10 cellular contexts compared by ENCODE assay signal in the genomic region with DNA sequence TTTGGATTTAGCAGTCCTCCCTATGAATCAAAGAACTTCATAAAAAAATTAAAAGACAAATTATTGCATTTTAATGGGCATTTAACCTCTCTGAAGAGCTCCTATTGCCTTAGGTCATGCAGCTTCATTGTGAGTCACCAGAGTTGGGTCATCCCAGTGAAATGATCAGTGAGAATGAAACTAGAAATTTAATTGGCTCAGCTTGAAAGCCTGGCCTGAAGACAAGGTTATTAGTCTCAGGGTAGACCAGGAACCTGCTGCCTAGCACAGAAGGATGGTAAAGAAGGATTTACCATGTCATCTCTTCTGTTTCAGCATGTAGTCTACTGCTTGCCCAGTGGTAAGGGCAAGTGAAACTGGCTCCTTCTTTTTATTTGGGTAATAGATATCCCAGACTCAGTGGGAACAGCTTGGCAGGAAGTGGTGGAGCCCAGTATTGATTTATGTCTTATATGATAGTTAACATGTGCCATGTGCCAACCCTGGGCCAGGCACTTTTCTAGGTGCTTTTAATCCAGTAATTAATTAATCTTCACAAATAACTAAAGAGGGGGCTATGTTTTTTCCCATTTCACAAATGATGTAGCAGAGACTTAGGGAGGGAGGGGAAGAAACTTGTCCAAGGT. TPM values are rescaled to one million over a fixed set of nuclear protein-coding genes. Genes with fewer than 3 reads are reported as not detected.
A peak's percentile ranks its signal among the peaks of the same experiment; 100 is the strongest.
DNase-seq lines count a peak whose midpoint lies in the region; ATAC-seq, FAIRE-seq and TF ChIP-seq lines count a peak whose summit lies in the region.
"Had no signal": no experiment of that assay in that cellular context is flagged by ENCODE, and none has a peak within 500 bp of the region (broad histone marks: within the 10 kb centered on the region; RNA-seq: fewer than 3 reads in every experiment).

No MANE protein-coding gene starts in this region.

- H3K9ac ChIP-seq in GM12878 (ENCODE audit: control insufficient read depth, insufficient read depth, low read length) (no peak overlapping the region), skeletal muscle satellite cell (ENCODE audit: low read depth, low read length) (peak overlapping the region; percentile 30)

- no peaks in the 10 kb centered on the region for H4K20me1 ChIP-seq in GM12878 (ENCODE audit: control insufficient read depth, insufficient read depth)

- RAD21 ChIA-PET in GM12878 (lab: Charles Lee; ENCODE audit: unreplicated experiment), result interaction anchor here (1.5 to 1.6 kb wide), 2 partner anchors 16 to 18 kb away, joined by 5 to 7 read pairs; no protein-coding TSS in a partner anchor

- H3K9me3 ChIP-seq in GM12878 (replicated peaks; ENCODE audit: control insufficient read depth, insufficient read depth, low read length), result no peaks in the 10 kb centered on the region
- H3K9me3 ChIP-seq in skeletal muscle satellite cell (replicated peaks; ENCODE audit: low read length), result no peaks in the 10 kb centered on the region

- in situ Hi-C loops in GM12878 (cut with MboI), result no loop called here

- H3K27ac ChIP-seq in GM12878 (ENCODE audit: control insufficient read depth, insufficient read depth), result no peak overlapping the region

- TF ChIP-seq CTCF in GM12878 (IDR thresholded peaks at IDR 0.05 in 2 of 3, conservative IDR thresholded peaks at IDR 0.05 in 1 of 3; ENCODE audit: control insufficient read depth in 2 of 3, extremely low read depth in 1 of 3, insufficient read depth in 1 of 3, low read depth in 3 of 3, low read length in 3 of 3), result no peak

- SMC1A ChIA-PET in GM12878 (lab: Charles Lee; ENCODE audit: uncharacterized antibody, unreplicated experiment), result interaction anchor here (0.8 to 2.8 kb wide), 7 partner anchors 12 to 97 kb away, joined by 3 to 9 read pairs (median 3); no protein-coding TSS in a partner anchor

- no peaks in the 10 kb centered on the region for H3K36me3 ChIP-seq in GM12878 (ENCODE audit: control insufficient read depth in 2 of 2, insufficient read depth in 2 of 2, low read length in 1 of 2)
- H3K36me3 ChIP-seq in skeletal muscle satellite cell (ENCODE audit: insufficient read depth, low read length), result no peaks in the 10 kb centered on the region

- peak; percentile 35 for FAIRE-seq in GM12878 (lab: Jason Lieb, UNC)
- FAIRE-seq: colon had no signal

- no peak overlapping the region for H3K4me2 ChIP-seq in GM12878 (ENCODE audit: control insufficient read depth, insufficient read depth)
- peak overlapping the region; percentile 62 for H3K4me2 ChIP-seq in skeletal muscle satellite cell (ENCODE audit: low read length)

- BruUV-seq in GM12878 (replicated peaks; lab: Mats Ljungman, UMichigan), result no TSS peak

- intact Hi-C loops in GM12878 (cut with micrococcal nuclease; ENCODE audit: unreplicated experiment), result loop anchor here (10.0 kb wide), 1 partner anchor 65 kb away; no protein-coding TSS in a partner anchor

- CTCF ChIA-PET in GM12878 (lab: Yijun Ruan, JAX), result interaction anchor here (0.5 to 2.4 kb wide), 3 partner anchors 18 to 1316 kb away, joined by 3 to 11 read pairs (median 8); no protein-coding TSS in a partner anchor

- POLR2A ChIA-PET in GM12878 (lab: Charles Lee), result interaction anchor here (1.0 kb wide), 1 partner anchor 47 kb away, joined by 4 read pairs; no protein-coding TSS in a partner anchor

- H3K27me3 ChIP-seq in GM12878 (replicated peaks in 1 of 2; ENCODE audit: control insufficient read depth in 2 of 2, insufficient read depth in 2 of 2, low read length in 1 of 2), result no peaks in the 10 kb centered on the region; a peak in 1 of 4 replicates
- no peaks in the 10 kb centered on the region for H3K27me3 ChIP-seq in skeletal muscle satellite cell (ENCODE audit: control insufficient read depth, insufficient read depth, low read length)

- no peak for TF ChIP-seq RAD21 in GM12878 (IDR thresholded peaks at IDR 0.05; ENCODE audit: insufficient read depth, low read depth, low read length)

- ATAC-seq in GM12878, result peak; percentile 97
- ATAC-seq in HG02885 (IDR thresholded peaks at IDR 0.05; ENCODE audit: poor library complexity, unreplicated experiment), result no peak

- H3K4me3 ChIP-seq in Jurkat, Clone E6-1 (ENCODE audit: low read length), result no peak overlapping the region
- H3K4me3 ChIP-seq in GM12878 (no peak overlapping the region), skeletal muscle satellite cell (ENCODE audit: low read length) (no peak overlapping the region)

- no peak for TF ChIP-seq EP300 in GM12878 (IDR thresholded peaks at IDR 0.05; ENCODE audit: borderline replicate concordance in 1 of 2, control insufficient read depth in 1 of 2, low read depth in 2 of 2, low read length in 2 of 2)

- H3K4me1 ChIP-seq in GM12878 (ENCODE audit: control insufficient read depth, insufficient read depth, low read length), result no peaks in the 10 kb centered on the region
- H3K4me1 ChIP-seq in skeletal muscle satellite cell (ENCODE audit: control insufficient read depth, insufficient read depth, low read length), result peaks cover 20% of the 10 kb centered on the region

- DNase-seq in SKM-1 treated with dmso at 0.1 percent for 144 hours (lab: John Stamatoyannopoulos, UW; ENCODE audit: unreplicated experiment) (peak; percentile 18), SKM-1 (lab: John Stamatoyannopoulos, UW; ENCODE audit: unreplicated experiment) (no peak), GM12878 (ENCODE audit: low read depth, low spot score) (no peak), middle frontal gyrus (ENCODE audit: extremely low spot score, low spot score) (no peak)
- peak; percentile 42 for DNase-seq in Jurkat, Clone E6-1 (ENCODE audit: low read depth, low spot score)
- no peak for DNase-seq in activated CD4-positive, CD25-positive, alpha-beta regulatory T cell treated with anti-CD3 and anti-CD28 coated beads, Interleukin-2, amount 50 U/mL, for 72 hours
- DNase-seq: CD4-positive, CD25-positive, alpha-beta regulatory T cell had no signal

- TF ChIP-seq POLR2A in GM12878 (IDR thresholded peaks at IDR 0.05; ENCODE audit: low read depth, low read length), result no peak

- H2AFZ ChIP-seq in GM12878 (ENCODE audit: control insufficient read depth, low read depth, low read length), result 0 out of 2 replicates have a peak overlapping the region, but pooled peaks have one; percentile 15

- H3K79me2 ChIP-seq in GM12878 (ENCODE audit: control insufficient read depth, insufficient read depth, low read length), result no peaks in the 10 kb centered on the region

TF ChIP-seq in GM12878, 131 proteins besides CTCF, POLR2A, EP300 and RAD21:
- no peak for TF ChIP-seq CBX3 (IDR thresholded peaks at IDR 0.05; ENCODE audit: borderline replicate concordance, low read depth)
- TF ChIP-seq CREM (IDR thresholded peaks at IDR 0.05; ENCODE audit: low read depth), result 0 out of 2 replicates have a peak, but pooled peaks have one; percentile 11
- TF ChIP-seq JUNB (IDR thresholded peaks at IDR 0.05), result peak; percentile 81

RNA-seq across cellular contexts. Expression of a gene that starts 23.6 kb away (rescaled TPM):
- not detected for polyA plus RNA-seq in Jurkat, Clone E6-1 (2012; ENCODE audit: insufficient read depth, insufficient read length)
- total RNA-seq in GM12878 (2013; cell fraction: nucleolus; rRNA removed), result 0.33 and 0.44 TPM in 2 replicates
- total RNA-seq in GM12878 (2014; rRNA removed) (0.85 and 0.98 TPM in 2 replicates), GM12878 (2014; rRNA removed; fragmentation: Illumina TruSeq; extraction: Trizol) (1.1 and 1.2 TPM in 2 replicates), GM12878 (2021) (1.1 and 1.5 TPM in 2 replicates)
- polyA plus RNA-seq in GM12878 (2011; ENCODE audit: low read depth), result 0.08 TPM
- polyA plus RNA-seq in GM12878 (2011; rRNA removed) (0.17 and 0.27 TPM in 2 replicates), GM12878 (2014; fragmentation: Illumina TruSeq; extraction: Trizol) (0.78 and 0.93 TPM in 2 replicates), GM12878 (2014; fragmentation: Nextera tagmentation; extraction: Ambion mirVana) (under 1 TPM; 0.77 to 0.93 TPM), GM12878 (2014; rRNA removed) (0.74 and 0.92 TPM in 2 replicates), GM12878 (2016; fragmentation: Nextera tagmentation; extraction: Ambion mirVana) (1 to 10 TPM in 1 of 2 experiments, under 1 TPM in 1; 0.82 to 1.1 TPM)
- polyA plus RNA-seq in GM12878 (2011; cell fraction: cytosol; rRNA removed), result 0.06 and 0.10 TPM in 2 replicates
- polyA plus RNA-seq in GM12878 (2011; cell fraction: nucleus; rRNA removed), result 0.06 and 0.10 TPM in 2 replicates
- polyA plus RNA-seq in GM12878 (2012), result 0.13 and 0.14 TPM in 2 replicates
- polyA minus RNA-seq in GM12878 (2011; rRNA and poly(A)+ RNA removed), result 0.21 and 0.29 TPM in 2 replicates
- polyA minus RNA-seq in GM12878 (2011; cell fraction: cytosol; rRNA and poly(A)+ RNA removed), result 0.27 TPM in 1 of 2 replicates, not detected in the other
- polyA minus RNA-seq in GM12878 (2011; cell fraction: nucleus; rRNA and poly(A)+ RNA removed), result under 0.01 and 0.10 TPM in 2 replicates
- total RNA-seq in skeletal muscle satellite cell (2012; rRNA removed), result 15.9 and 20.8 TPM in 2 replicates
- total RNA-seq: CD4-positive, CD25-positive, alpha-beta regulatory T cell had no signal
- polyA plus RNA-seq: CD4-positive, CD25-positive, alpha-beta regulatory T cell had no signal

Comparison
In these comparisons a context has a peak if more than half of its experiments do, and no peak if none do; other contexts are left out.
1. DNase-seq: peak in SKM-1 treated with dmso at 0.1 percent for 144 hours (single experiment) and Jurkat, Clone E6-1 (single experiment); none in SKM-1 (single experiment), GM12878 (single experiment), activated CD4-positive, CD25-positive, alpha-beta regulatory T cell treated with anti-CD3 and anti-CD28 coated beads, Interleukin-2, amount 50 U/mL, for 72 hours (single experiment) and middle frontal gyrus (single experiment).